ENCODE assay signal across 1 cellular context in genomic region chr2:168211664-168212163, GRCh38.
TF ChIP-seq lines count a peak whose summit lies in the region.

No MANE protein-coding gene starts in this region.

TF ChIP-seq in SK-N-SH treated with all-trans-retinoic acid at 6 μM for 48 hours, 23 proteins besides CTCF, POLR2A, EP300 and RAD21 (continued from another document):
- no peak for TF ChIP-seq TSHZ2 (CRISPR knock-in tag; IDR thresholded peaks at IDR 0.05)
- no peak for TF ChIP-seq SNAI2 (CRISPR knock-in tag; IDR thresholded peaks at IDR 0.05)
- TF ChIP-seq TCF4 (CRISPR knock-in tag; IDR thresholded peaks at IDR 0.05; ENCODE audit: borderline replicate concordance) = no peak
- TF ChIP-seq CSRNP3 (CRISPR knock-in tag; IDR thresholded peaks at IDR 0.05) = no peak
- no peak for TF ChIP-seq RARB (CRISPR knock-in tag; IDR thresholded peaks at IDR 0.05)
- no peak for TF ChIP-seq ZNF8 (CRISPR knock-in tag; IDR thresholded peaks at IDR 0.05)
- TF ChIP-seq ARNTL (CRISPR knock-in tag; IDR thresholded peaks at IDR 0.05; ENCODE audit: borderline replicate concordance, low read depth) = no peak
- TF ChIP-seq ZC3H10 (CRISPR knock-in tag; IDR thresholded peaks at IDR 0.05) = no peak
TF ChIP-seq in SK-N-SH treated with all-trans-retinoic acid at 6 μM for 48 hours: peak in this region for 0.
